1 cellular context compared by ENCODE assay signal in the genomic region with DNA sequence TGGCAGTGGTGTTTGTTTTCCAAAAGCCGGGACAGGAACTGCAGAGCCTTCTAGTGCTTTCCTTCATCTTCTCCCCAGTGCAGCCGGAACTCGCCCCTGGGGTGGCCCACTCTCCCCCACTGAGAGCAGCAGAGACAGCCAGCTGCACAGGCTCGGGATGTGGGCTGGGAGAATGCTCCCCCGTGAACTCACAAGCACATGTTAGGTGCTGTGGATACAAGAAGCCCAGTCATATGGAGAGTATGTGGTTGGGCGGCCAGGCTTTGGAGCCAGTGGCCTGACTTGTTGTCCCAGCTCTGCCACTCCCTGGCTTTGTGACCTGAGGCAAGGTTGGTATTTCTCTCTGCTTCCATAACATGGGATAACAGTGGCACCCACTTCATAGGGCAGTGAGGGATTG.
TF ChIP-seq lines count a peak whose summit lies in the region.

No MANE protein-coding gene starts in this region.

TF ChIP-seq in HCT116, 20 proteins besides CTCF, POLR2A, EP300 and RAD21 (continued from another document):
- TF ChIP-seq, protein P1, sequence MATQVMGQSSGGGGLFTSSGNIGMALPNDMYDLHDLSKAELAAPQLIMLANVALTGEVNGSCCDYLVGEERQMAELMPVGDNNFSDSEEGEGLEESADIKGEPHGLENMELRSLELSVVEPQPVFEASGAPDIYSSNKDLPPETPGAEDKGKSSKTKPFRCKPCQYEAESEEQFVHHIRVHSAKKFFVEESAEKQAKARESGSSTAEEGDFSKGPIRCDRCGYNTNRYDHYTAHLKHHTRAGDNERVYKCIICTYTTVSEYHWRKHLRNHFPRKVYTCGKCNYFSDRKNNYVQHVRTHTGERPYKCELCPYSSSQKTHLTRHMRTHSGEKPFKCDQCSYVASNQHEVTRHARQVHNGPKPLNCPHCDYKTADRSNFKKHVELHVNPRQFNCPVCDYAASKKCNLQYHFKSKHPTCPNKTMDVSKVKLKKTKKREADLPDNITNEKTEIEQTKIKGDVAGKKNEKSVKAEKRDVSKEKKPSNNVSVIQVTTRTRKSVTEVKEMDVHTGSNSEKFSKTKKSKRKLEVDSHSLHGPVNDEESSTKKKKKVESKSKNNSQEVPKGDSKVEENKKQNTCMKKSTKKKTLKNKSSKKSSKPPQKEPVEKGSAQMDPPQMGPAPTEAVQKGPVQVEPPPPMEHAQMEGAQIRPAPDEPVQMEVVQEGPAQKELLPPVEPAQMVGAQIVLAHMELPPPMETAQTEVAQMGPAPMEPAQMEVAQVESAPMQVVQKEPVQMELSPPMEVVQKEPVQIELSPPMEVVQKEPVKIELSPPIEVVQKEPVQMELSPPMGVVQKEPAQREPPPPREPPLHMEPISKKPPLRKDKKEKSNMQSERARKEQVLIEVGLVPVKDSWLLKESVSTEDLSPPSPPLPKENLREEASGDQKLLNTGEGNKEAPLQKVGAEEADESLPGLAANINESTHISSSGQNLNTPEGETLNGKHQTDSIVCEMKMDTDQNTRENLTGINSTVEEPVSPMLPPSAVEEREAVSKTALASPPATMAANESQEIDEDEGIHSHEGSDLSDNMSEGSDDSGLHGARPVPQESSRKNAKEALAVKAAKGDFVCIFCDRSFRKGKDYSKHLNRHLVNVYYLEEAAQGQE (IDR thresholded peaks at IDR 0.05; ENCODE audit: low read depth), result no peak
- TF ChIP-seq CBX3 (IDR thresholded peaks at IDR 0.05; ENCODE audit: low read depth) (no peak), EZH2 (IDR thresholded peaks at IDR 0.05) (no peak), POLR2AphosphoS5 (IDR thresholded peaks at IDR 0.05; ENCODE audit: low read depth, low read length) (no peak), ZNF274 (IDR thresholded peaks at IDR 0.05; ENCODE audit: low read depth, low read length) (no peak), JUND (IDR thresholded peaks at IDR 0.05) (no peak)
- TF ChIP-seq, protein P2, sequence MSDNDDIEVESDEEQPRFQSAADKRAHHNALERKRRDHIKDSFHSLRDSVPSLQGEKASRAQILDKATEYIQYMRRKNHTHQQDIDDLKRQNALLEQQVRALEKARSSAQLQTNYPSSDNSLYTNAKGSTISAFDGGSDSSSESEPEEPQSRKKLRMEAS (IDR thresholded peaks at IDR 0.05), result no peak
- TF ChIP-seq, protein P3, sequence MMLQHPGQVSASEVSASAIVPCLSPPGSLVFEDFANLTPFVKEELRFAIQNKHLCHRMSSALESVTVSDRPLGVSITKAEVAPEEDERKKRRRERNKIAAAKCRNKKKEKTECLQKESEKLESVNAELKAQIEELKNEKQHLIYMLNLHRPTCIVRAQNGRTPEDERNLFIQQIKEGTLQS (IDR thresholded peaks at IDR 0.05), result no peak
